1 cellular context compared by ENCODE assay signal in genomic region chr10:79103078-79103477, GRCh38.
TF ChIP-seq lines count a peak whose summit lies in the region.

No MANE protein-coding gene starts in this region.

TF ChIP-seq in GM23338, 12 proteins besides CTCF, POLR2A, EP300 and RAD21 (continued from another document):
- TF ChIP-seq REST (IDR thresholded peaks at IDR 0.05; ENCODE audit: unreplicated experiment) (no peak), POLR2AphosphoS5 (IDR thresholded peaks at IDR 0.05; ENCODE audit: low read depth) (no peak)
- TF ChIP-seq, protein P1, sequence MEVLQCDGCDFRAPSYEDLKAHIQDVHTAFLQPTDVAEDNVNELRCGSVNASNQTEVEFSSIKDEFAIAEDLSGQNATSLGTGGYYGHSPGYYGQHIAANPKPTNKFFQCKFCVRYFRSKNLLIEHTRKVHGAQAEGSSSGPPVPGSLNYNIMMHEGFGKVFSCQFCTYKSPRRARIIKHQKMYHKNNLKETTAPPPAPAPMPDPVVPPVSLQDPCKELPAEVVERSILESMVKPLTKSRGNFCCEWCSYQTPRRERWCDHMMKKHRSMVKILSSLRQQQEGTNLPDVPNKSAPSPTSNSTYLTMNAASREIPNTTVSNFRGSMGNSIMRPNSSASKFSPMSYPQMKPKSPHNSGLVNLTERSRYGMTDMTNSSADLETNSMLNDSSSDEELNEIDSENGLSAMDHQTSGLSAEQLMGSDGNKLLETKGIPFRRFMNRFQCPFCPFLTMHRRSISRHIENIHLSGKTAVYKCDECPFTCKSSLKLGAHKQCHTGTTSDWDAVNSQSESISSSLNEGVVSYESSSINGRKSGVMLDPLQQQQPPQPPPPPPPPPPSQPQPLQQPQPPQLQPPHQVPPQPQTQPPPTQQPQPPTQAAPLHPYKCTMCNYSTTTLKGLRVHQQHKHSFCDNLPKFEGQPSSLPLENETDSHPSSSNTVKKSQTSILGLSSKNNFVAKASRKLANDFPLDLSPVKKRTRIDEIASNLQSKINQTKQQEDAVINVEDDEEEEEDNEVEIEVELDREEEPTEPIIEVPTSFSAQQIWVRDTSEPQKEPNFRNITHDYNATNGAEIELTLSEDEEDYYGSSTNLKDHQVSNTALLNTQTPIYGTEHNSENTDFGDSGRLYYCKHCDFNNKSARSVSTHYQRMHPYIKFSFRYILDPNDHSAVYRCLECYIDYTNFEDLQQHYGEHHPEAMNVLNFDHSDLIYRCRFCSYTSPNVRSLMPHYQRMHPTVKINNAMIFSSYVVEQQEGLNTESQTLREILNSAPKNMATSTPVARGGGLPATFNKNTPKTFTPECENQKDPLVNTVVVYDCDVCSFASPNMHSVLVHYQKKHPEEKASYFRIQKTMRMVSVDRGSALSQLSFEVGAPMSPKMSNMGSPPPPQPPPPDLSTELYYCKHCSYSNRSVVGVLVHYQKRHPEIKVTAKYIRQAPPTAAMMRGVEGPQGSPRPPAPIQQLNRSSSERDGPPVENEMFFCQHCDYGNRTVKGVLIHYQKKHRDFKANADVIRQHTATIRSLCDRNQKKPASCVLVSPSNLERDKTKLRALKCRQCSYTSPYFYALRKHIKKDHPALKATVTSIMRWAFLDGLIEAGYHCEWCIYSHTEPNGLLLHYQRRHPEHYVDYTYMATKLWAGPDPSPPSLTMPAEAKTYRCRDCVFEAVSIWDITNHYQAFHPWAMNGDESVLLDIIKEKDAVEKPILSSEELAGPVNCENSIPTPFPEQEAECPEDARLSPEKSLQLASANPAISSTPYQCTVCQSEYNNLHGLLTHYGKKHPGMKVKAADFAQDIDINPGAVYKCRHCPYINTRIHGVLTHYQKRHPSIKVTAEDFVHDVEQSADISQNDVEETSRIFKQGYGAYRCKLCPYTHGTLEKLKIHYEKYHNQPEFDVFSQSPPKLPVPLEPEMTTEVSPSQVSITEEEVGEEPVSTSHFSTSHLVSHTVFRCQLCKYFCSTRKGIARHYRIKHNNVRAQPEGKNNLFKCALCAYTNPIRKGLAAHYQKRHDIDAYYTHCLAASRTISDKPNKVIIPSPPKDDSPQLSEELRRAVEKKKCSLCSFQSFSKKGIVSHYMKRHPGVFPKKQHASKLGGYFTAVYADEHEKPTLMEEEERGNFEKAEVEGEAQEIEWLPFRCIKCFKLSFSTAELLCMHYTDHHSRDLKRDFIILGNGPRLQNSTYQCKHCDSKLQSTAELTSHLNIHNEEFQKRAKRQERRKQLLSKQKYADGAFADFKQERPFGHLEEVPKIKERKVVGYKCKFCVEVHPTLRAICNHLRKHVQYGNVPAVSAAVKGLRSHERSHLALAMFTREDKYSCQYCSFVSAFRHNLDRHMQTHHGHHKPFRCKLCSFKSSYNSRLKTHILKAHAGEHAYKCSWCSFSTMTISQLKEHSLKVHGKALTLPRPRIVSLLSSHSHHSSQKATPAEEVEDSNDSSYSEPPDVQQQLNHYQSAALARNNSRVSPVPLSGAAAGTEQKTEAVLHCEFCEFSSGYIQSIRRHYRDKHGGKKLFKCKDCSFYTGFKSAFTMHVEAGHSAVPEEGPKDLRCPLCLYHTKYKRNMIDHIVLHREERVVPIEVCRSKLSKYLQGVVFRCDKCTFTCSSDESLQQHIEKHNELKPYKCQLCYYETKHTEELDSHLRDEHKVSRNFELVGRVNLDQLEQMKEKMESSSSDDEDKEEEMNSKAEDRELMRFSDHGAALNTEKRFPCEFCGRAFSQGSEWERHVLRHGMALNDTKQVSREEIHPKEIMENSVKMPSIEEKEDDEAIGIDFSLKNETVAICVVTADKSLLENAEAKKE (CRISPR knock-in tag; IDR thresholded peaks at IDR 0.05): no peak
